1 cellular context compared by ENCODE assay signal in genomic region chr21:32612075-32612998, GRCh38.
TF ChIP-seq lines count a peak whose summit lies in the region.

TSS of gene CFAP298 (minus strand) at chr21:32612377. CDS start at chr21:32612243, 134 bp downstream.

TF ChIP-seq in WTC11, 78 proteins besides CTCF, POLR2A, EP300 and RAD21 (continued from another document and continues in another):
- TF ChIP-seq GTF2I (CRISPR knock-in tag; conservative IDR thresholded peaks at IDR 0.05) (no peak), PREB (CRISPR knock-in tag; IDR thresholded peaks at IDR 0.05; ENCODE audit: borderline replicate concordance) (no peak), CBFB (CRISPR knock-in tag; IDR thresholded peaks at IDR 0.05; ENCODE audit: low read depth) (peak; percentile 83), MXD4 (CRISPR knock-in tag; IDR thresholded peaks at IDR 0.05; ENCODE audit: borderline replicate concordance) (no peak), ZNF219 (CRISPR knock-in tag; IDR thresholded peaks at IDR 0.05; ENCODE audit: borderline replicate concordance) (0 out of 2 replicates have a peak, but pooled peaks have one; percentile 53), ZNF232 (CRISPR knock-in tag; IDR thresholded peaks at IDR 0.05) (0 out of 2 replicates have a peak, but pooled peaks have one; percentile 43), ZNF396 (CRISPR knock-in tag; IDR thresholded peaks at IDR 0.05; ENCODE audit: borderline replicate concordance) (no peak), STAT6 (CRISPR knock-in tag; conservative IDR thresholded peaks at IDR 0.05; ENCODE audit: low read depth) (no peak), AR (CRISPR knock-in tag; IDR thresholded peaks at IDR 0.05) (no peak), SMAD4 (CRISPR knock-in tag; IDR thresholded peaks at IDR 0.05) (peak; percentile 46; the same call in 1 of the 2 replicates), SP1 (CRISPR knock-in tag; conservative IDR thresholded peaks at IDR 0.05) (peak; percentile 51; the same call in 1 of the 2 replicates), FOXK1 (CRISPR knock-in tag; IDR thresholded peaks at IDR 0.05) (peak; percentile 80), ATF3 (CRISPR knock-in tag; conservative IDR thresholded peaks at IDR 0.05) (no peak), MYBL2 (CRISPR knock-in tag; IDR thresholded peaks at IDR 0.05) (0 out of 2 replicates have a peak, but pooled peaks have one; percentile 31), AFF4 (CRISPR knock-in tag; IDR thresholded peaks at IDR 0.05; ENCODE audit: borderline replicate concordance) (0 out of 2 replicates have a peak, but pooled peaks have one; percentile 46), MLX (CRISPR knock-in tag; IDR thresholded peaks at IDR 0.05) (no peak), PRDM15 (CRISPR knock-in tag; IDR thresholded peaks at IDR 0.05) (no peak), SOX15 (CRISPR knock-in tag; IDR thresholded peaks at IDR 0.05) (no peak), TCF7 (CRISPR knock-in tag; IDR thresholded peaks at IDR 0.05; ENCODE audit: low read depth) (0 out of 2 replicates have a peak, but pooled peaks have one; percentile 18), NFATC4 (CRISPR knock-in tag; IDR thresholded peaks at IDR 0.05) (no peak), ZNF317 (CRISPR knock-in tag; IDR thresholded peaks at IDR 0.05; ENCODE audit: borderline replicate concordance, low read depth) (0 out of 2 replicates have a peak, but pooled peaks have one; percentile 35), E2F5 (CRISPR knock-in tag; IDR thresholded peaks at IDR 0.05) (0 out of 2 replicates have a peak, but pooled peaks have one; percentile 41), ZNF425 (CRISPR knock-in tag; conservative IDR thresholded peaks at IDR 0.05) (no peak), ZNF263 (CRISPR knock-in tag; IDR thresholded peaks at IDR 0.05; ENCODE audit: low read depth) (no peak), E2F4 (CRISPR knock-in tag; IDR thresholded peaks at IDR 0.05; ENCODE audit: borderline replicate concordance, low read depth) (no peak), EMX1 (CRISPR knock-in tag; IDR thresholded peaks at IDR 0.05) (no peak), NFYB (CRISPR knock-in tag; conservative IDR thresholded peaks at IDR 0.05; ENCODE audit: low read depth) (no peak), USF1 (CRISPR knock-in tag; IDR thresholded peaks at IDR 0.05) (0 out of 2 replicates have a peak, but pooled peaks have one; percentile 5), ZNF121 (CRISPR knock-in tag; IDR thresholded peaks at IDR 0.05) (no peak), ZNF671 (CRISPR knock-in tag; IDR thresholded peaks at IDR 0.05) (no peak), CREM (CRISPR knock-in tag; IDR thresholded peaks at IDR 0.05) (no peak), ATF1 (CRISPR knock-in tag; IDR thresholded peaks at IDR 0.05) (no peak), FOXJ3 (CRISPR knock-in tag; IDR thresholded peaks at IDR 0.05; ENCODE audit: borderline replicate concordance) (no peak), IRF1 (CRISPR knock-in tag; IDR thresholded peaks at IDR 0.05) (no peak)
